Comparison of ENCODE assay signal across 19 cellular contexts in genomic region chr2:47359375-47359868, GRCh38. TPM values are rescaled to one million over a fixed set of nuclear protein-coding genes. Genes with fewer than 3 reads are reported as not detected.
"Had no signal": no experiment of that assay in that cellular context is flagged by ENCODE, and none has a peak within 500 bp of the region (broad histone marks: within the 10 kb centered on the region; RNA-seq: fewer than 3 reads in every experiment).

No MANE protein-coding gene starts in this region.

- H3K36me3 Mint-ChIP-seq: activated naive CD4-positive, alpha-beta T cell treated with anti-CD3 and anti-CD28 coated beads, Interleukin-2, amount 50 U/mL, for 72 hours had no signal

- H3K27ac ChIP-seq: cardiac muscle cell, epithelial cell of prostate, SJSA1, stomach, VCaP had no signal

- DNase-seq: activated CD4-positive, alpha-beta T cell treated with anti-CD3 and anti-CD28 coated beads, Interleukin-2, amount 50 U/mL, for 1 hour; activated CD4-positive, CD25-positive, alpha-beta regulatory T cell treated with anti-CD3 and anti-CD28 coated beads, Interleukin-2, amount 50 U/mL, for 72 hours; activated CD8-positive, alpha-beta memory T cell treated with anti-CD3 and anti-CD28 coated beads for 24 hours; activated CD8-positive, alpha-beta memory T cell treated with anti-CD3 and anti-CD28 coated beads, Interleukin-2, amount 50 U/mL, for 48 hours; activated gamma-delta T cell treated with Interleukin-2 at 50 U/mL for 16 hours; amniotic stem cell; dermis blood vessel endothelial cell; effector memory CD8-positive, alpha-beta T cell; foreskin fibroblast; retina; stomach had no signal

- H3K4me3 Mint-ChIP-seq: effector memory CD8-positive, alpha-beta T cell; mesothelial cell of epicardium had no signal

- ATAC-seq: effector memory CD8-positive, alpha-beta T cell had no signal

- H3K9me3 Mint-ChIP-seq: activated naive CD4-positive, alpha-beta T cell treated with anti-CD3 and anti-CD28 coated beads, Interleukin-2, amount 50 U/mL, for 72 hours; effector memory CD8-positive, alpha-beta T cell; mesothelial cell of epicardium had no signal

- H3K9me3 ChIP-seq: SJSA1, stomach had no signal

- H3K27ac Mint-ChIP-seq: activated naive CD4-positive, alpha-beta T cell treated with anti-CD3 and anti-CD28 coated beads, Interleukin-2, amount 50 U/mL, for 72 hours; effector memory CD8-positive, alpha-beta T cell; mesothelial cell of epicardium had no signal

- H3K36me3 ChIP-seq: cardiac muscle cell, SJSA1, stomach had no signal

- H3K4me3 ChIP-seq: cardiac muscle cell, SJSA1, stomach had no signal

- H3K27me3 ChIP-seq: cardiac muscle cell, SJSA1, stomach had no signal

- FAIRE-seq: islet of Langerhans had no signal

RNA-seq across cellular contexts. Expression of gene EPCAM, which starts 9.7 kb away (rescaled TPM):
- total RNA-seq: T-helper 2 cell treated with Interferon-gamma antibody and Interleukin-4, amounts not matched to agents 100 ng/mL and 5 ng/mL, for 36 hours had no signal
